In the genomic region with DNA sequence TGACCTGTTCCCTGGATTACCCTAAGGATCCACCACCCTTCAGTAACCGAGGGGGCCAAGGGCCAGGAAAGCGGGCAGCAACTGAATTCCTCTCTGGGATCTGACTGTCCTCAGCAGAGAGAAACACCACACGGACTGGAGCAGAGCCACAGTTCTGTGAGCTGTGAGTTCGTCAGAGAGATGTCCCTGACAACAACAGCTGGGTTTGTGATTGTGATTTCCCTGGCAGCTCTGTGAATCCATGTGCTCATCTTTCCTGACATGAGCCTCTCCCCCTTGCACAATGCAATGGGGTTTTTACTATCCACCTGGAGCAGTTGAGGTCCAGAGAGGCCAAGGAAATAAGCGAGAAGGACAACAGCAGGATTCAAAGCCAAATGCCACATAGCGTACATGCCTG, we compare ENCODE assay signal across 17 cellular contexts.
DNase-seq lines count a peak whose midpoint lies in the region; ATAC-seq and TF ChIP-seq lines count a peak whose summit lies in the region.
"Had no signal": no experiment of that assay in that cellular context is flagged by ENCODE, and none has a peak within 500 bp of the region (broad histone marks: within the 10 kb centered on the region; RNA-seq: fewer than 3 reads in every experiment).

No MANE protein-coding gene starts in this region.

- no peaks in the 10 kb centered on the region for H3K79me2 ChIP-seq in neural progenitor cell (ENCODE audit: low read depth)

- no peak for TF ChIP-seq CTCF in fibroblast of mammary gland (conservative IDR thresholded peaks at IDR 0.05; ENCODE audit: control insufficient read depth, insufficient read depth, low read depth, low read length)
- no peak for TF ChIP-seq CTCF in neural progenitor cell (IDR thresholded peaks at IDR 0.05)
- no peak for TF ChIP-seq CTCF in upper lobe of left lung (IDR thresholded peaks at IDR 0.05)
- no peak for TF ChIP-seq CTCF in WERI-Rb-1 (IDR thresholded peaks at IDR 0.05; ENCODE audit: low read depth, low read length)

- peak overlapping the region; percentile 66 for H3K27ac Mint-ChIP-seq in neural progenitor cell
- H3K27ac Mint-ChIP-seq: activated CD8-positive, alpha-beta T cell treated with anti-CD3 and anti-CD28 coated beads for 36 hours; activated T-helper 17 cell treated with anti-CD3 and anti-CD28 coated beads, Interleukin-2, amount 50 U/mL, for 72 hours; nephron progenitor cell had no signal

- CTCF ChIA-PET in HEK293T (lab: Yijun Ruan, JAX), result no interaction called here

- peaks cover 8% of the 10 kb centered on the region for H3K4me1 Mint-ChIP-seq in neural progenitor cell
- H3K4me1 Mint-ChIP-seq: activated T-helper 17 cell treated with anti-CD3 and anti-CD28 coated beads, Interleukin-2, amount 50 U/mL, for 72 hours had no signal

- H3K9me3 Mint-ChIP-seq in neural progenitor cell, result no peaks in the 10 kb centered on the region
- H3K9me3 Mint-ChIP-seq: activated CD8-positive, alpha-beta T cell treated with anti-CD3 and anti-CD28 coated beads for 36 hours; activated T-helper 17 cell treated with anti-CD3 and anti-CD28 coated beads, Interleukin-2, amount 50 U/mL, for 72 hours; nephron progenitor cell had no signal

- H3K4me3 Mint-ChIP-seq in neural progenitor cell, result no peak overlapping the region
- H3K4me3 Mint-ChIP-seq: activated CD8-positive, alpha-beta T cell treated with anti-CD3 and anti-CD28 coated beads for 36 hours; activated T-helper 17 cell treated with anti-CD3 and anti-CD28 coated beads, Interleukin-2, amount 50 U/mL, for 72 hours; nephron progenitor cell had no signal

- ATAC-seq in upper lobe of left lung (ENCODE audit: low FRiP score in 2 of 2) (peak; percentile 33 to 50), HG03432 (IDR thresholded peaks at IDR 0.05; ENCODE audit: unreplicated experiment) (no peak)
- ATAC-seq: activated CD8-positive, alpha-beta T cell treated with anti-CD3 and anti-CD28 coated beads for 36 hours; activated T-helper 17 cell treated with anti-CD3 and anti-CD28 coated beads, Interleukin-2, amount 50 U/mL, for 72 hours had no signal

- no peak for TF ChIP-seq EP300 in upper lobe of left lung (IDR thresholded peaks at IDR 0.05)

- no peaks in the 10 kb centered on the region for H3F3A ChIP-seq in neural progenitor cell (ENCODE audit: low read depth)

- peaks cover 4% of the 10 kb centered on the region for H3K27me3 Mint-ChIP-seq in neural progenitor cell (ENCODE audit: insufficient read depth, low read depth)

- no peaks in the 10 kb centered on the region for H3K36me3 ChIP-seq in neural progenitor cell
- no peaks in the 10 kb centered on the region for H3K36me3 ChIP-seq in upper lobe of left lung
- H3K36me3 ChIP-seq in WERI-Rb-1, result no peaks in the 10 kb centered on the region
- H3K36me3 ChIP-seq: Peyer's patch, thoracic aorta had no signal

- no peak overlapping the region for H3K9ac ChIP-seq in neural progenitor cell

- H3K36me3 Mint-ChIP-seq in neural progenitor cell, result no peaks in the 10 kb centered on the region

- DNase-seq in LHCN-M2 (ENCODE audit: low read depth) (peak; percentile 81), fibroblast of mammary gland (ENCODE audit: low read depth) (peak; percentile 86), neural progenitor cell (ENCODE audit: low spot score) (no peak), upper lobe of left lung (no peak), glomerular visceral epithelial cell (ENCODE audit: extremely low spot score) (no peak), HEK293T (ENCODE audit: extremely low spot score) (no peak), WERI-Rb-1 (no peak)
- DNase-seq: activated CD8-positive, alpha-beta T cell treated with anti-CD3 and anti-CD28 coated beads for 36 hours; central memory CD4-positive, alpha-beta T cell; DND-41; nephron progenitor cell had no signal

- POLR2A ChIA-PET in HEK293T (lab: Yijun Ruan, JAX), result no interaction called here

- H3K9me3 ChIP-seq in neural progenitor cell (ENCODE audit: low read depth) (no peaks in the 10 kb centered on the region), upper lobe of left lung (no peaks in the 10 kb centered on the region), WERI-Rb-1 (ENCODE audit: severe bottlenecking) (no peaks in the 10 kb centered on the region)
- H3K9me3 ChIP-seq: Peyer's patch, thoracic aorta had no signal

- WGBS in upper lobe of left lung, 2 donors, result 84 to 89% methylated on average over 4 to 6 of the region's 6 CpGs

- TF ChIP-seq POLR2A in upper lobe of left lung (IDR thresholded peaks at IDR 0.05), result no peak

- H3K4me1 ChIP-seq in neural progenitor cell, result peaks cover 4% of the 10 kb centered on the region
- H3K4me1 ChIP-seq in upper lobe of left lung, result peaks cover 0 to 14% (median 8%) of the 10 kb centered on the region in 4 donors

- H3K27me3 ChIP-seq in neural progenitor cell, result no peaks in the 10 kb centered on the region
- H3K27me3 ChIP-seq in upper lobe of left lung, result no peaks in the 10 kb centered on the region
- no peaks in the 10 kb centered on the region for H3K27me3 ChIP-seq in WERI-Rb-1 (ENCODE audit: insufficient read depth, low read depth, severe bottlenecking)
- H3K27me3 ChIP-seq: Peyer's patch had no signal

- H3K27ac ChIP-seq in neural progenitor cell (no peak overlapping the region), upper lobe of left lung (peak overlapping the region in 3 of 4 donors; percentile 22 to 76 (median 76)), WERI-Rb-1 (no peak overlapping the region)
- H3K27ac ChIP-seq: C4-2B, thoracic aorta had no signal

- no peak overlapping the region for H2AFZ ChIP-seq in neural progenitor cell (replicated peaks)

- H4K20me1 ChIP-seq in neural progenitor cell (ENCODE audit: low read depth), result no peaks in the 10 kb centered on the region

- H3K4me2 ChIP-seq in neural progenitor cell, result no peak overlapping the region

- H3K4me3 ChIP-seq in fibroblast of mammary gland (ENCODE audit: control insufficient read depth, low read depth, low read length), result no peak overlapping the region
- no peak overlapping the region for H3K4me3 ChIP-seq in neural progenitor cell
- H3K4me3 ChIP-seq in upper lobe of left lung, result no peak overlapping the region
- no peak overlapping the region for H3K4me3 ChIP-seq in WERI-Rb-1 (ENCODE audit: low read depth, low read length)
- H3K4me3 ChIP-seq: lung, Peyer's patch, thoracic aorta had no signal

TF ChIP-seq in HEK293T, 16 proteins besides CTCF, POLR2A, EP300 and RAD21:
- TF ChIP-seq SP1 (IDR thresholded peaks at IDR 0.05), result no peak
- TF ChIP-seq, protein P1, sequence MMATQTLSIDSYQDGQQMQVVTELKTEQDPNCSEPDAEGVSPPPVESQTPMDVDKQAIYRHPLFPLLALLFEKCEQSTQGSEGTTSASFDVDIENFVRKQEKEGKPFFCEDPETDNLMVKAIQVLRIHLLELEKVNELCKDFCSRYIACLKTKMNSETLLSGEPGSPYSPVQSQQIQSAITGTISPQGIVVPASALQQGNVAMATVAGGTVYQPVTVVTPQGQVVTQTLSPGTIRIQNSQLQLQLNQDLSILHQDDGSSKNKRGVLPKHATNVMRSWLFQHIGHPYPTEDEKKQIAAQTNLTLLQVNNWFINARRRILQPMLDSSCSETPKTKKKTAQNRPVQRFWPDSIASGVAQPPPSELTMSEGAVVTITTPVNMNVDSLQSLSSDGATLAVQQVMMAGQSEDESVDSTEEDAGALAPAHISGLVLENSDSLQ (IDR thresholded peaks at IDR 0.05), result no peak
- TF ChIP-seq ZNF384 (IDR thresholded peaks at IDR 0.05), result no peak
- no peak for TF ChIP-seq L3MBTL2 (conservative IDR thresholded peaks at IDR 0.05)
- no peak for TF ChIP-seq FOXA1 (IDR thresholded peaks at IDR 0.05)
- no peak for TF ChIP-seq LEF1 (IDR thresholded peaks at IDR 0.05; ENCODE audit: borderline replicate concordance)
- TF ChIP-seq TARDBP (IDR thresholded peaks at IDR 0.05), result no peak
- no peak for TF ChIP-seq BHLHE40 (IDR thresholded peaks at IDR 0.05; ENCODE audit: borderline replicate concordance)
- TF ChIP-seq SUZ12 (IDR thresholded peaks at IDR 0.05), result no peak
- TF ChIP-seq FOXK2 (IDR thresholded peaks at IDR 0.05), result no peak
- no peak for TF ChIP-seq FOXM1 (IDR thresholded peaks at IDR 0.05; ENCODE audit: borderline replicate concordance)
- TF ChIP-seq ARNT (IDR thresholded peaks at IDR 0.05), result no peak
- no peak for TF ChIP-seq ELF4 (IDR thresholded peaks at IDR 0.05)
- TF ChIP-seq NFRKB (IDR thresholded peaks at IDR 0.05), result no peak

Comparison
In these comparisons a context has a peak if more than half of its experiments do, and no peak if none do; other contexts are left out.
1. DNase-seq: peak in LHCN-M2 (single experiment) and fibroblast of mammary gland (single experiment); none in neural progenitor cell (single experiment), upper lobe of left lung (0 of 2), glomerular visceral epithelial cell (single experiment), HEK293T (single experiment) and WERI-Rb-1 (single experiment).
2. H3K27ac ChIP-seq: peak in upper lobe of left lung (3 of 4); none in neural progenitor cell (single experiment) and WERI-Rb-1 (single experiment).